In the genomic region with DNA sequence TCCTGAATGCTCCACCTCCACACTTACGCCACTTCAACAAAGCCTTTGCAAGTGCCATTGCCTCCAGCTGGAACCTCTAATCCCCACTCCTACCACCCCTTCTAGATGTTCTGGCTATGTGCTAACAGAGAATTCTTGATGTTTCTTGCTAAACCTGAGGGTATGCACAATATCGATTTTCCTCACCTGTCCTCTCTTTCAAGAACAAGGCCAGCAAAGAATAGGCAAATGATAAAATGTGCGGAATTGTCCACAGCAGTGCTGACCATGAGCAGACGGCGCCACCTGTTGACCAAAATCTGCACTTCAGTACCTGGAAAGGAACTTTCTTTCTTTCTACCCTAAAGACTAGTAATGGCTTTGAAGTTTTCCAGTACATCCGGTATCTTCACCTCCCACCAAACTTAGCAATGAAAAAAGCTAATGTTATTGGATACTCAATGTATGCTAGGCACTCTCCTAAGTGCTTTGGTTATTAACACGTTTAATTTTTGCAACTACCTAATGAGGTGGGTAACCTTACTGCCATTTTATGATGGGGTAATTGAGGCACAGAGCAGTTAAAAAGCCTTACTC, we compare ENCODE assay signal across 8 cellular contexts. TPM values are rescaled to one million over a fixed set of nuclear protein-coding genes. Genes with fewer than 3 reads are reported as not detected.
A peak's percentile ranks its signal among the peaks of the same experiment; 100 is the strongest.
DNase-seq lines count a peak whose midpoint lies in the region; ATAC-seq and TF ChIP-seq lines count a peak whose summit lies in the region.

No MANE protein-coding gene starts in this region.

- H3K4me1 Mint-ChIP-seq in activated CD4-positive, alpha-beta memory T cell treated with anti-CD3 and anti-CD28 coated beads for 36 hours (ENCODE audit: low read depth) = peaks cover 35% of the 10 kb centered on the region

- H3K9me3 ChIP-seq in effector memory CD4-positive, alpha-beta T cell (ENCODE audit: control insufficient read depth, low read length) = no peaks in the 10 kb centered on the region

- peak overlapping the region; percentile 31 for H3K27ac Mint-ChIP-seq in activated CD4-positive, alpha-beta memory T cell treated with anti-CD3 and anti-CD28 coated beads for 36 hours

- intact Hi-C loops in activated CD4-positive, alpha-beta memory T cell treated with anti-CD3 and anti-CD28 coated beads for 36 hours (cut with micrococcal nuclease) = loop anchor here (1.0 to 5.0 kb wide), 4 partner anchors 12 to 180 kb away; partner anchors contain the start of gene SLC43A1

- no peaks in the 10 kb centered on the region for H3K36me3 ChIP-seq in effector memory CD4-positive, alpha-beta T cell (ENCODE audit: control insufficient read depth, insufficient read depth, low read length)

- TF ChIP-seq CTCF in 22Rv1 (IDR thresholded peaks at IDR 0.05) (peak; percentile 94), GM12872 (IDR thresholded peaks at IDR 0.05; ENCODE audit: insufficient read depth, low read depth, low read length) (peak; percentile 88)

- H3K9me3 Mint-ChIP-seq in activated CD4-positive, alpha-beta memory T cell treated with anti-CD3 and anti-CD28 coated beads for 36 hours = no peaks in the 10 kb centered on the region

- H3K4me3 ChIP-seq in effector memory CD4-positive, alpha-beta T cell (ENCODE audit: insufficient read depth, low read depth, low read length, poor library complexity, severe bottlenecking) = no peak overlapping the region

- H3K36me3 Mint-ChIP-seq in activated CD4-positive, alpha-beta memory T cell treated with anti-CD3 and anti-CD28 coated beads for 36 hours = peaks cover 15% of the 10 kb centered on the region

- no peak overlapping the region for H3K4me3 Mint-ChIP-seq in activated CD4-positive, alpha-beta memory T cell treated with anti-CD3 and anti-CD28 coated beads for 36 hours

- DNase-seq in NCI-H524 (lab: John Stamatoyannopoulos, UW) (peak; percentile 63 to 75), midbrain (lab: John Stamatoyannopoulos, UW) (peak; percentile 76)
- DNase-seq in activated CD4-positive, alpha-beta memory T cell treated with anti-CD3 and anti-CD28 coated beads for 36 hours = peak; percentile 82
- peak; percentile 37 to 62 (median 39) for DNase-seq in effector memory CD4-positive, alpha-beta T cell
- DNase-seq in stimulated activated CD8-positive, alpha-beta memory T cell treated with anti-CD3 and anti-CD28 coated beads, Interleukin-7, amount 100 ng/mL, for 1 hour (ENCODE audit: low read depth in 2 of 2) = peak; percentile 45 to 68

- CTCF ChIA-PET in activated CD4-positive, alpha-beta memory T cell treated with anti-CD3 and anti-CD28 coated beads for 36 hours (lab: Charles Lee) = interaction anchor here (0.5 to 20.2 kb wide), 39 partner anchors 11 to 194 kb away, joined by 3 to 562 read pairs (median 4); partner anchors contain the start of genes CLP1, P2RX3, RTN4RL2 and SLC43A1

- H3K27me3 ChIP-seq in effector memory CD4-positive, alpha-beta T cell (replicated peaks; ENCODE audit: control insufficient read depth, insufficient read depth, low read length, poor library complexity, severe bottlenecking) = no peaks in the 10 kb centered on the region

- H3K4me1 ChIP-seq in effector memory CD4-positive, alpha-beta T cell (ENCODE audit: control insufficient read depth, insufficient read depth, low read length, poor library complexity, severe bottlenecking) = peaks cover 14% of the 10 kb centered on the region

- H3K27ac ChIP-seq in 22Rv1 = no peak overlapping the region
- no peak overlapping the region for H3K27ac ChIP-seq in effector memory CD4-positive, alpha-beta T cell (ENCODE audit: insufficient read depth, low read length, poor library complexity, severe bottlenecking)

- POLR2A ChIA-PET in activated CD4-positive, alpha-beta memory T cell treated with anti-CD3 and anti-CD28 coated beads for 36 hours (lab: Charles Lee) = interaction anchor here (1.2 to 2.6 kb wide), 4 partner anchors 11 to 36 kb away, joined by 4 to 9 read pairs (median 6); partner anchors contain the start of gene SLC43A1

- no peaks in the 10 kb centered on the region for H3K27me3 Mint-ChIP-seq in activated CD4-positive, alpha-beta memory T cell treated with anti-CD3 and anti-CD28 coated beads for 36 hours

- ATAC-seq in HG03095 (IDR thresholded peaks at IDR 0.05; ENCODE audit: unreplicated experiment) = no peak

RNA-seq across cellular contexts. Expression of gene TIMM10, which starts 3.4 kb away (rescaled TPM):
- total RNA-seq in activated CD4-positive, alpha-beta memory T cell treated with anti-CD3 and anti-CD28 coated beads for 36 hours = 100 to 1,000 TPM; 131 to 134 TPM

RNA-seq across cellular contexts. Expression of gene SMTNL1, which starts 10.3 kb away (rescaled TPM):
- not detected for total RNA-seq in activated CD4-positive, alpha-beta memory T cell treated with anti-CD3 and anti-CD28 coated beads for 36 hours

RNA-seq across cellular contexts. Expression of gene SLC43A1, which starts 11.6 kb away (rescaled TPM):
- 10 to 100 TPM; 23.1 to 23.3 TPM for total RNA-seq in activated CD4-positive, alpha-beta memory T cell treated with anti-CD3 and anti-CD28 coated beads for 36 hours

RNA-seq across cellular contexts. Expression of gene UBE2L6, which starts 40.3 kb away (rescaled TPM):
- 100 to 1,000 TPM; 152 to 162 TPM for total RNA-seq in activated CD4-positive, alpha-beta memory T cell treated with anti-CD3 and anti-CD28 coated beads for 36 hours
